In genomic region chr2:219836647-219837177, GRCh38 we compare ENCODE assay signal across 11 cellular contexts.
DNase-seq lines count a peak whose midpoint lies in the region; ATAC-seq, FAIRE-seq and TF ChIP-seq lines count a peak whose summit lies in the region.
"Had no signal": no experiment of that assay in that cellular context is flagged by ENCODE, and none has a peak within 500 bp of the region (broad histone marks: within the 10 kb centered on the region; RNA-seq: fewer than 3 reads in every experiment).

No MANE protein-coding gene starts in this region.

- CTCF ChIA-PET in activated CD8-positive, alpha-beta memory T cell treated with anti-CD3 and anti-CD28 coated beads, Interleukin-2, amount 10 ng/mL, durations not matched to agents 7 days and 5 days (lab: Charles Lee): no interaction called here

- no peaks in the 10 kb centered on the region for H3K4me1 ChIP-seq in cardiac muscle cell (ENCODE audit: low read depth)

- H3K27ac ChIP-seq in cardiac muscle cell: no peak overlapping the region

- no peaks in the 10 kb centered on the region for H3K9me3 Mint-ChIP-seq in type B pancreatic cell
- H3K9me3 Mint-ChIP-seq in activated CD8-positive, alpha-beta memory T cell treated with anti-CD3 and anti-CD28 coated beads, Interleukin-2, amount 10 ng/mL, durations not matched to agents 7 days and 5 days (ENCODE audit: low read depth): no peaks in the 10 kb centered on the region

- H3K4me3 ChIP-seq in cardiac muscle cell: no peak overlapping the region
- no peak overlapping the region for H3K4me3 ChIP-seq in bronchial epithelial cell (ENCODE audit: low read depth, low read length)

- H3K36me3 ChIP-seq in cardiac muscle cell (no peaks in the 10 kb centered on the region), bronchial epithelial cell (ENCODE audit: control insufficient read depth, insufficient read depth, low read length) (no peaks in the 10 kb centered on the region)

- no peaks in the 10 kb centered on the region for H3K36me3 Mint-ChIP-seq in type B pancreatic cell
- no peaks in the 10 kb centered on the region for H3K36me3 Mint-ChIP-seq in activated CD8-positive, alpha-beta memory T cell treated with anti-CD3 and anti-CD28 coated beads, Interleukin-2, amount 10 ng/mL, durations not matched to agents 7 days and 5 days
- H3K36me3 Mint-ChIP-seq: naive B cell had no signal

- no peak overlapping the region for H3K27ac Mint-ChIP-seq in type B pancreatic cell
- H3K27ac Mint-ChIP-seq in activated CD8-positive, alpha-beta memory T cell treated with anti-CD3 and anti-CD28 coated beads, Interleukin-2, amount 10 ng/mL, durations not matched to agents 7 days and 5 days: no peak overlapping the region

- peak; percentile 41 for TF ChIP-seq CTCF in cardiac muscle cell (IDR thresholded peaks at IDR 0.05; ENCODE audit: low read depth, low read length)
- peak; percentile 15 for TF ChIP-seq CTCF in bronchial epithelial cell (IDR thresholded peaks at IDR 0.05; ENCODE audit: insufficient read depth, low read length, severe bottlenecking)
- peak; percentile 54 for TF ChIP-seq CTCF in type B pancreatic cell (conservative IDR thresholded peaks at IDR 0.05)

- ATAC-seq in left ventricle myocardium superior (no peak), GM21390 (IDR thresholded peaks at IDR 0.05; ENCODE audit: unreplicated experiment) (no peak)
- ATAC-seq in activated CD8-positive, alpha-beta memory T cell treated with anti-CD3 and anti-CD28 coated beads, Interleukin-2, amount 10 ng/mL, durations not matched to agents 7 days and 5 days: no peak

- no peaks in the 10 kb centered on the region for H3K4me1 Mint-ChIP-seq in type B pancreatic cell (ENCODE audit: unreplicated experiment)
- H3K4me1 Mint-ChIP-seq in activated CD8-positive, alpha-beta memory T cell treated with anti-CD3 and anti-CD28 coated beads, Interleukin-2, amount 10 ng/mL, durations not matched to agents 7 days and 5 days: no peaks in the 10 kb centered on the region
- H3K4me1 Mint-ChIP-seq: naive B cell had no signal

- DNase-seq in cardiac muscle cell (ENCODE audit: low read depth in 1 of 2, low spot score in 1 of 2) (peak in 1 of 2 donors; percentile 29), left ventricle myocardium superior (no peak), M059J (ENCODE audit: low read depth) (peak; percentile 49), bronchial epithelial cell (ENCODE audit: low read depth) (peak; percentile 37), type B pancreatic cell (ENCODE audit: extremely low spot score, unreplicated experiment) (no peak)
- no peak for DNase-seq in stimulated activated CD4-positive, alpha-beta T cell treated with anti-CD3 and anti-CD28 coated beads, Interleukin-2, amount 100 ng/mL, for 24 hours
- no peak for DNase-seq in activated CD8-positive, alpha-beta memory T cell treated with anti-CD3 and anti-CD28 coated beads, Interleukin-2, amount 10 ng/mL, durations not matched to agents 7 days and 5 days
- DNase-seq: GDM1, naive B cell had no signal

- H3K9me3 ChIP-seq in cardiac muscle cell (ENCODE audit: low read depth): no peaks in the 10 kb centered on the region

- no peak overlapping the region for H3K4me3 Mint-ChIP-seq in type B pancreatic cell
- no peak overlapping the region for H3K4me3 Mint-ChIP-seq in activated CD8-positive, alpha-beta memory T cell treated with anti-CD3 and anti-CD28 coated beads, Interleukin-2, amount 10 ng/mL, durations not matched to agents 7 days and 5 days
- H3K4me3 Mint-ChIP-seq: naive B cell had no signal

- peaks cover 4% of the 10 kb centered on the region for H3K27me3 Mint-ChIP-seq in type B pancreatic cell
- H3K27me3 Mint-ChIP-seq in activated CD8-positive, alpha-beta memory T cell treated with anti-CD3 and anti-CD28 coated beads, Interleukin-2, amount 10 ng/mL, durations not matched to agents 7 days and 5 days: no peaks in the 10 kb centered on the region

- no peak for FAIRE-seq in bronchial epithelial cell (lab: Jason Lieb, UNC)
- FAIRE-seq: endothelial cell of umbilical vein had no signal

- no peaks in the 10 kb centered on the region for H3K27me3 ChIP-seq in cardiac muscle cell
- H3K27me3 ChIP-seq in bronchial epithelial cell (ENCODE audit: control insufficient read depth, insufficient read depth, low read length): no peaks in the 10 kb centered on the region

- intact Hi-C loops in left ventricle myocardium superior (cut with micrococcal nuclease): loop anchor here (5.0 kb wide), 1 partner anchor 99 kb away; no protein-coding TSS in a partner anchor

Comparison
In these comparisons a context has a peak if more than half of its experiments do, and no peak if none do; other contexts are left out.
1. DNase-seq: peak in M059J (single experiment) and bronchial epithelial cell (single experiment); none in left ventricle myocardium superior (single experiment), type B pancreatic cell (single experiment), stimulated activated CD4-positive, alpha-beta T cell treated with anti-CD3 and anti-CD28 coated beads, Interleukin-2, amount 100 ng/mL, for 24 hours (0 of 2) and activated CD8-positive, alpha-beta memory T cell treated with anti-CD3 and anti-CD28 coated beads, Interleukin-2, amount 10 ng/mL, durations not matched to agents 7 days and 5 days (single experiment).
2. Peak in every context shown above with its lines, with median percentiles within 50 percentile points of each other: CTCF ChIP-seq.